Comparison of ENCODE assay signal across 1 cellular context in genomic region chr19:9828551-9829063, GRCh38.
TF ChIP-seq lines count a peak whose summit lies in the region.

No MANE protein-coding gene starts in this region.

TF ChIP-seq in endothelial cell of umbilical vein, 7 proteins besides CTCF, POLR2A, EP300 and RAD21 (continued from another document):
- no peak for TF ChIP-seq POLR2AphosphoS5 (IDR thresholded peaks at IDR 0.05; ENCODE audit: insufficient read depth, low read depth, low read length)
- TF ChIP-seq JUN (IDR thresholded peaks at IDR 0.05; ENCODE audit: borderline replicate concordance, insufficient read depth, insufficient read length, low read depth), result no peak
- TF ChIP-seq FOS (IDR thresholded peaks at IDR 0.05; ENCODE audit: borderline replicate concordance, insufficient read depth, low read length), result no peak
- no peak for TF ChIP-seq EZH2 (IDR thresholded peaks at IDR 0.05; ENCODE audit: borderline replicate concordance, low read depth, low read length, severe bottlenecking)
- no peak for TF ChIP-seq GATA2 (IDR thresholded peaks at IDR 0.05; ENCODE audit: insufficient read depth, insufficient read length, low read depth, low read length)
